In the genomic region with DNA sequence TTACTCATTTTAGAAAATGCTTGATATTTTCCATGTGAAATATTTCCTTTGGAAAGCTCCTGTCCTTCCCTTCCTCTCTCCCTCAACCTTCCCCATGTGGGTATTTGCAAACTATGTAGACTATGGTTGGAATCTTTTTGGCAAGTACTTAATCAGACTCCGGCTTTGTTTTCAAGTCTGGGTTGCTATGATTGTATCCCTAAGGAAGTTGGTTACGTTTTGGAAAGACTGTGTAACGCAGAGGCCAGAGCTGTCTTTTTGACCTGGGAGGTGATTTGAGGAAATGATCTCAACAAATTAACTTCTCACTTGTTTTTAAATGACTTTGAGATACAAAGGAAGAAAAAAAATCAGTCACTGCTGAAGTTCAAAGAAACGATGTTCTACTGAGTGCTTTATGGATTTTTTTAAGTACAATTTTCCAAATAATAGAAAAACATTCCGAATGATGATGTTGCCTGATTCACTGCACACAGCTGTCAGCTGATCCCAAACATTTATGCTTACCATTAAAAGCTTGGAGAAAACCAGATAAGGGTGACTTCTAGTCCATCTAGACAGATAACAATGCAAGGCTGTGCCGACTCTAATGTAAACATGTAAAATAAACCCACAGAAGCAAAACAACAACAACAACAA, we compare ENCODE assay signal across 10 cellular contexts.
DNase-seq lines count a peak whose midpoint lies in the region; ATAC-seq and TF ChIP-seq lines count a peak whose summit lies in the region.
"Had no signal": no experiment of that assay in that cellular context is flagged by ENCODE, and none has a peak within 500 bp of the region (broad histone marks: within the 10 kb centered on the region; RNA-seq: fewer than 3 reads in every experiment).

No MANE protein-coding gene starts in this region.

- no peaks in the 10 kb centered on the region for H3K36me3 Mint-ChIP-seq in activated CD8-positive, alpha-beta memory T cell treated with anti-CD3 and anti-CD28 coated beads, Interleukin-2, amount 10 ng/mL, durations not matched to agents 7 days and 5 days

- no peak overlapping the region for H2AFZ ChIP-seq in osteoblast (ENCODE audit: low read length)

- TF ChIP-seq CTCF in AG09309 (IDR thresholded peaks at IDR 0.05; ENCODE audit: control insufficient read depth, insufficient read depth, low read depth, low read length, missing control alignments), result no peak
- TF ChIP-seq CTCF in osteoblast (IDR thresholded peaks at IDR 0.05; ENCODE audit: extremely low read depth, low read depth, low read length), result no peak

- no peaks in the 10 kb centered on the region for H3K9me3 Mint-ChIP-seq in activated CD8-positive, alpha-beta memory T cell treated with anti-CD3 and anti-CD28 coated beads, Interleukin-2, amount 10 ng/mL, durations not matched to agents 7 days and 5 days (ENCODE audit: low read depth)

- H3K4me1 Mint-ChIP-seq in activated CD8-positive, alpha-beta memory T cell treated with anti-CD3 and anti-CD28 coated beads, Interleukin-2, amount 10 ng/mL, durations not matched to agents 7 days and 5 days, result peaks cover 4% of the 10 kb centered on the region

- H3K27ac Mint-ChIP-seq in activated CD8-positive, alpha-beta memory T cell treated with anti-CD3 and anti-CD28 coated beads, Interleukin-2, amount 10 ng/mL, durations not matched to agents 7 days and 5 days, result no peak overlapping the region

- H3K27ac ChIP-seq in osteoblast (ENCODE audit: low read depth, low read length), result peak overlapping the region; percentile 94
- H3K27ac ChIP-seq: BLaER1 treated with 17β-estradiol and CSF1 and Interleukin-3, amounts not matched to agents 10 nM and 100 nM had no signal

- no peaks in the 10 kb centered on the region for H3K27me3 ChIP-seq in osteoblast (ENCODE audit: insufficient read depth, low read length)
- H3K27me3 ChIP-seq: BLaER1 treated with 17β-estradiol and CSF1 and Interleukin-3, amounts not matched to agents 10 nM and 100 nM had no signal

- H3K4me3 ChIP-seq in AG09309 (ENCODE audit: control insufficient read depth, low read depth, low read length), result no peak overlapping the region
- H3K4me3 ChIP-seq in osteoblast (ENCODE audit: insufficient read depth, low read length), result no peak overlapping the region
- H3K4me3 ChIP-seq: BLaER1 treated with 17β-estradiol and CSF1 and Interleukin-3, amounts not matched to agents 10 nM and 100 nM had no signal

- no peaks in the 10 kb centered on the region for H3K79me2 ChIP-seq in osteoblast (ENCODE audit: insufficient read depth, low read length)

- peak overlapping the region; percentile 47 for H3K4me2 ChIP-seq in osteoblast (ENCODE audit: insufficient read depth, low read length)
- H3K4me2 ChIP-seq: BLaER1 treated with 17β-estradiol and CSF1 and Interleukin-3, amounts not matched to agents 10 nM and 100 nM had no signal

- H3K9me3 ChIP-seq in osteoblast (ENCODE audit: low read depth, low read length), result no peaks in the 10 kb centered on the region
- H3K9me3 ChIP-seq: BLaER1 treated with 17β-estradiol and CSF1 and Interleukin-3, amounts not matched to agents 10 nM and 100 nM had no signal

- H3K27me3 Mint-ChIP-seq in activated CD8-positive, alpha-beta memory T cell treated with anti-CD3 and anti-CD28 coated beads, Interleukin-2, amount 10 ng/mL, durations not matched to agents 7 days and 5 days, result peaks cover 26% of the 10 kb centered on the region

- no peak overlapping the region for H3K4me3 Mint-ChIP-seq in activated CD8-positive, alpha-beta memory T cell treated with anti-CD3 and anti-CD28 coated beads, Interleukin-2, amount 10 ng/mL, durations not matched to agents 7 days and 5 days

- no peaks in the 10 kb centered on the region for H3K36me3 ChIP-seq in osteoblast (ENCODE audit: insufficient read depth, low read length)
- H3K36me3 ChIP-seq: BLaER1 treated with 17β-estradiol and CSF1 and Interleukin-3, amounts not matched to agents 10 nM and 100 nM had no signal

- in situ Hi-C loops in KBM-7 (cut with MboI; ENCODE audit: low pct_unique_long_range_greater_than_20kb, low sequenced_read_pairs), result no loop called here

- ATAC-seq in activated CD8-positive, alpha-beta memory T cell treated with anti-CD3 and anti-CD28 coated beads, Interleukin-2, amount 10 ng/mL, durations not matched to agents 7 days and 5 days, result no peak
- ATAC-seq in HG02981 (IDR thresholded peaks at IDR 0.05; ENCODE audit: unreplicated experiment), result no peak

- DNase-seq in AG09309 (ENCODE audit: low read depth) (peak; percentile 86), SW 1271 (lab: John Stamatoyannopoulos, UW) (peak; percentile 34 to 80), glomerular visceral epithelial cell (ENCODE audit: extremely low spot score) (peak; percentile 60), osteoblast (ENCODE audit: insufficient read length, low spot score, missing footprints) (peak; percentile 52), KBM-7 (no peak), T-helper 1 cell (no peak)
- DNase-seq in activated CD8-positive, alpha-beta memory T cell treated with anti-CD3 and anti-CD28 coated beads, Interleukin-2, amount 10 ng/mL, durations not matched to agents 7 days and 5 days, result no peak
- DNase-seq: activated effector memory CD4-positive, alpha-beta T cell treated with Interleukin-2 at 50 U/mL for 16 hours had no signal

- CTCF ChIA-PET in activated CD8-positive, alpha-beta memory T cell treated with anti-CD3 and anti-CD28 coated beads, Interleukin-2, amount 10 ng/mL, durations not matched to agents 7 days and 5 days (lab: Charles Lee), result no interaction called here

- H3K4me1 ChIP-seq in osteoblast (ENCODE audit: insufficient read depth, low read length), result peaks cover 22% of the 10 kb centered on the region

- no peaks in the 10 kb centered on the region for H4K20me1 ChIP-seq in osteoblast (ENCODE audit: insufficient read depth, low read length)
- H4K20me1 ChIP-seq: BLaER1 treated with 17β-estradiol and CSF1 and Interleukin-3, amounts not matched to agents 10 nM and 100 nM had no signal

Comparison
In these comparisons a context has a peak if more than half of its experiments do, and no peak if none do; other contexts are left out.
1. DNase-seq: peak in AG09309 (single experiment), SW 1271 (2 of 2), glomerular visceral epithelial cell (single experiment) and osteoblast (single experiment); none in KBM-7 (single experiment), activated CD8-positive, alpha-beta memory T cell treated with anti-CD3 and anti-CD28 coated beads, Interleukin-2, amount 10 ng/mL, durations not matched to agents 7 days and 5 days (single experiment) and T-helper 1 cell (0 of 5).